16 cellular contexts compared by ENCODE assay signal in the genomic region with DNA sequence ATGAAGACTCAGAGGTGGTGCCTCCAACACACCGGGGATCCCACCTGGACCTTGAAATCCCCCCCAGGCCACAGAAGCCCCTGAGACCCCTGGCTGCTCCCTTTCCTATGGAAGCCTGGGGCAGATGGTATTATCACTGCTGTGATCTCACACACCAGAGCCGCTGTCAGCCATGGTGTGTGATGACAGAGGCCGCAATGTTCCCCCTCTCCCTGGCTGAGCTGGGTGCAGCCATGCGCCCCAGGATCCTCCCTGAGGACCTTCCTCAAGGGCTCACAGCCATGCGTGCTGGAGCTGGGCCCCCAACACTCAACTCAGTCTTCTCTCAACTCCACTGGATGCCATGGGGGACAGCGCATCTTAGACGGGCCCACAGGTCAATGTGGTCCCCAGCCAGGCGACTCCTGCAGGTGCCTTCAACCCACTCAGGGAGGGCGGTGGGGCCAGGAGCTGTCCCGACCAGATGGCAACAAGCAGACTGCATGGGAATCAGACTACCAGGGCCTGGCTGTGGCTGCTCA. TPM values are rescaled to one million over a fixed set of nuclear protein-coding genes. Genes with fewer than 3 reads are reported as not detected.
DNase-seq lines count a peak whose midpoint lies in the region; ATAC-seq and TF ChIP-seq lines count a peak whose summit lies in the region.
"Had no signal": no experiment of that assay in that cellular context is flagged by ENCODE, and none has a peak within 500 bp of the region (broad histone marks: within the 10 kb centered on the region; RNA-seq: fewer than 3 reads in every experiment).

No MANE protein-coding gene starts in this region.

- no peak overlapping the region for H3K4me3 Mint-ChIP-seq in natural killer cell treated with Interleukin-12 subunit alpha and Interleukin-12 subunit beta and Interleukin-15 and Interleukin-18, amount 100 ng/mL, for 72 hours
- H3K4me3 Mint-ChIP-seq: activated CD4-positive, alpha-beta memory T cell treated with anti-CD3 and anti-CD28 coated beads for 36 hours; nephron had no signal

- H3K4ac ChIP-seq in neuronal stem cell (ENCODE audit: low read length): no peak overlapping the region

- H3K4me2 ChIP-seq in neuronal stem cell (ENCODE audit: insufficient read depth, low read length, poor library complexity, severe bottlenecking): no peak overlapping the region

- H2BK120ac ChIP-seq in neuronal stem cell (ENCODE audit: low read depth, low read length): no peak overlapping the region

- H3K36me3 ChIP-seq in RWPE2 (ENCODE audit: low read depth) (no peaks in the 10 kb centered on the region), esophagus muscularis mucosa (peaks cover 0 to 6% (median 3%) of the 10 kb centered on the region in 4 donors), neuronal stem cell (replicated peaks in 1 of 2; ENCODE audit: control insufficient read depth in 2 of 2, insufficient read depth in 2 of 2, low read length in 2 of 2) (no peaks in the 10 kb centered on the region), tibial artery (peaks cover 0 to 8% (median 6%) of the 10 kb centered on the region in 3 donors)

- DNase-seq in RWPE2 (ENCODE audit: low spot score) (peak; percentile 47), esophagus muscularis mucosa (ENCODE audit: extremely low spot score) (no peak), neuronal stem cell (ENCODE audit: low spot score) (no peak), tibial artery (peak in 1 of 2 donors; percentile 65), NCI-H524 (lab: John Stamatoyannopoulos, UW) (no peak)
- no peak for DNase-seq in natural killer cell treated with Interleukin-12 subunit alpha and Interleukin-12 subunit beta and Interleukin-15 and Interleukin-18, amount 100 ng/mL, for 72 hours (ENCODE audit: low spot score)
- DNase-seq: activated CD4-positive, alpha-beta memory T cell treated with anti-CD3 and anti-CD28 coated beads for 36 hours; AML-193; amygdala; Calu3; foreskin fibroblast; NCI-H1436 treated with DMSO at 0.1 percent for 48 hours had no signal

- TF ChIP-seq POLR2A in esophagus muscularis mucosa (IDR thresholded peaks at IDR 0.05; ENCODE audit: low read depth): no peak

- H3K27me3 Mint-ChIP-seq in natural killer cell treated with Interleukin-12 subunit alpha and Interleukin-12 subunit beta and Interleukin-15 and Interleukin-18, amount 100 ng/mL, for 72 hours: no peaks in the 10 kb centered on the region
- H3K27me3 Mint-ChIP-seq: activated CD4-positive, alpha-beta memory T cell treated with anti-CD3 and anti-CD28 coated beads for 36 hours had no signal

- peak overlapping the region; percentile 91 for H2AK5ac ChIP-seq in neuronal stem cell (ENCODE audit: low read depth, low read length)

- H3K9ac ChIP-seq in neuronal stem cell (ENCODE audit: low read depth, low read length, poor library complexity): no peak overlapping the region

- no peaks in the 10 kb centered on the region for H3K4me1 ChIP-seq in RWPE2 (ENCODE audit: insufficient read depth, poor library complexity, severe bottlenecking)
- H3K4me1 ChIP-seq in esophagus muscularis mucosa: peaks cover 30 to 53% (median 43%) of the 10 kb centered on the region in 4 donors
- peaks cover 0 to 14% of the 10 kb centered on the region in 2 donors for H3K4me1 ChIP-seq in neuronal stem cell (ENCODE audit: control insufficient read depth in 2 of 2, insufficient read depth in 1 of 2, low read depth in 1 of 2, low read length in 2 of 2)
- H3K4me1 ChIP-seq in tibial artery: peaks cover 0 to 85% (median 69%) of the 10 kb centered on the region in 4 donors

- H3K79me1 ChIP-seq in neuronal stem cell (ENCODE audit: low read depth, low read length): no peaks in the 10 kb centered on the region

- no peaks in the 10 kb centered on the region for H3K36me3 Mint-ChIP-seq in natural killer cell treated with Interleukin-12 subunit alpha and Interleukin-12 subunit beta and Interleukin-15 and Interleukin-18, amount 100 ng/mL, for 72 hours
- H3K36me3 Mint-ChIP-seq: activated CD4-positive, alpha-beta memory T cell treated with anti-CD3 and anti-CD28 coated beads for 36 hours had no signal

- no peak overlapping the region for H2BK12ac ChIP-seq in neuronal stem cell (ENCODE audit: low read length)

- H3K27ac ChIP-seq in RWPE2 (ENCODE audit: poor library complexity, severe bottlenecking) (no peak overlapping the region), esophagus muscularis mucosa (replicated peaks in 1 of 4) (peak overlapping the region; percentile 72 to 82 (median 76)), neuronal stem cell (replicated peaks; ENCODE audit: low read length) (no peak overlapping the region), tibial artery (peak overlapping the region; percentile 93 to 94)

- H3K23ac ChIP-seq in neuronal stem cell (ENCODE audit: low read depth, low read length, poor library complexity): peak overlapping the region; percentile 86

- intact Hi-C loops in esophagus muscularis mucosa (cut with DNase I) (no loop called here), tibial artery (cut with DNase I; ENCODE audit: low total_unique reads) (loop anchor here (5.0 kb wide), 1 partner anchor 67 kb away; no protein-coding TSS in a partner anchor)

- H2AFZ ChIP-seq in neuronal stem cell (ENCODE audit: low read length): no peak overlapping the region

- H2BK5ac ChIP-seq in neuronal stem cell (ENCODE audit: low read length): peak overlapping the region; percentile 84

- H3K14ac ChIP-seq in neuronal stem cell (ENCODE audit: low read length): no peak overlapping the region

- H4K91ac ChIP-seq in neuronal stem cell (ENCODE audit: low read depth, low read length, poor library complexity): no peak overlapping the region

- H3K27ac Mint-ChIP-seq in natural killer cell treated with Interleukin-12 subunit alpha and Interleukin-12 subunit beta and Interleukin-15 and Interleukin-18, amount 100 ng/mL, for 72 hours: no peak overlapping the region
- H3K27ac Mint-ChIP-seq: activated CD4-positive, alpha-beta memory T cell treated with anti-CD3 and anti-CD28 coated beads for 36 hours; activated T-helper 2 cell treated with anti-CD3 and anti-CD28 coated beads, Interferon-gamma antibody, Interleukin-2, Interleukin-4, amounts not matched to agents 10 μg/mL and 5 μg/mL and 100 μg/mL, durations not matched to agents 14 hours and 24 hours and 36 hours had no signal

- H3K18ac ChIP-seq in neuronal stem cell (ENCODE audit: low read length): peak overlapping the region; percentile 20

- TF ChIP-seq CTCF in RWPE2 (IDR thresholded peaks at IDR 0.05; ENCODE audit: poor library complexity, severe bottlenecking) (no peak), esophagus muscularis mucosa (IDR thresholded peaks at IDR 0.05) (no peak), tibial artery (IDR thresholded peaks at IDR 0.05) (no peak)

- WGBS in esophagus muscularis mucosa: 99% methylated on average over 9 of the region's 10 CpGs
- no CpG with 5 or more reads among the region's 10 CpGs for WGBS in neuronal stem cell (ENCODE audit: extremely low coverage in 2 of 2, insufficient read length in 2 of 2, insufficient replicate concordance in 1 of 2), 2 donors

- no peak for TF ChIP-seq EP300 in esophagus muscularis mucosa (IDR thresholded peaks at IDR 0.05)

- H3K27me3 ChIP-seq in RWPE2 (ENCODE audit: insufficient read depth, poor library complexity, severe bottlenecking) (no peaks in the 10 kb centered on the region), esophagus muscularis mucosa (peaks cover 0 to 7% (median 0%) of the 10 kb centered on the region in 4 donors), neuronal stem cell (ENCODE audit: control insufficient read depth in 3 of 3, insufficient read depth in 3 of 3, low read depth in 1 of 3, low read length in 3 of 3) (peaks cover 0 to 2% (median 0%) of the 10 kb centered on the region in 3 experiments), tibial artery (no peaks in the 10 kb centered on the region)

- H3K4me3 ChIP-seq in RWPE2 (ENCODE audit: severe bottlenecking) (no peak overlapping the region), esophagus muscularis mucosa (no peak overlapping the region), neuronal stem cell (ENCODE audit: low read length in 2 of 2) (no peak overlapping the region), tibial artery (no peak overlapping the region)

- H3K9me3 Mint-ChIP-seq in natural killer cell treated with Interleukin-12 subunit alpha and Interleukin-12 subunit beta and Interleukin-15 and Interleukin-18, amount 100 ng/mL, for 72 hours: no peaks in the 10 kb centered on the region

- no peak overlapping the region for H4K8ac ChIP-seq in neuronal stem cell (ENCODE audit: low read depth, low read length)

- no peak for ATAC-seq in RWPE2 (ENCODE audit: low read depth)
- ATAC-seq in GM18498 (IDR thresholded peaks at IDR 0.05; ENCODE audit: unreplicated experiment): no peak
- ATAC-seq in natural killer cell treated with Interleukin-12 subunit alpha and Interleukin-12 subunit beta and Interleukin-15 and Interleukin-18, amount 100 ng/mL, for 72 hours: no peak

- H3K9me3 ChIP-seq in RWPE2 (ENCODE audit: severe bottlenecking): no peaks in the 10 kb centered on the region
- no peaks in the 10 kb centered on the region for H3K9me3 ChIP-seq in esophagus muscularis mucosa
- H3K9me3 ChIP-seq in neuronal stem cell (replicated peaks in 1 of 2; ENCODE audit: control insufficient read depth in 2 of 2, insufficient read depth in 1 of 2, low read depth in 1 of 2, low read length in 2 of 2): no peaks in the 10 kb centered on the region
- no peaks in the 10 kb centered on the region for H3K9me3 ChIP-seq in tibial artery

- peaks cover 0 to 3% of the 10 kb centered on the region in 2 donors for H3K4me1 Mint-ChIP-seq in natural killer cell treated with Interleukin-12 subunit alpha and Interleukin-12 subunit beta and Interleukin-15 and Interleukin-18, amount 100 ng/mL, for 72 hours (ENCODE audit: low read depth in 2 of 2)

- peak overlapping the region; percentile 46 for H2BK15ac ChIP-seq in neuronal stem cell (ENCODE audit: low read length)

RNA-seq across cellular contexts. Expression of a gene that starts 44.9 kb away (rescaled TPM):
- 10 to 100 TPM in 2 of 4 donors, 1 to 10 TPM in 2; 9.3 to 16.6 (median 12.1) TPM for total RNA-seq in esophagus muscularis mucosa
- polyA plus RNA-seq in neuronal stem cell (2013, experiment 1 of 2): 2.8 TPM
- polyA plus RNA-seq in neuronal stem cell (2013, experiment 2 of 2): 2.6 TPM
- under 1 TPM; 0.36 to 0.45 TPM for total RNA-seq in natural killer cell treated with Interleukin-12 subunit alpha and Interleukin-12 subunit beta and Interleukin-15 and Interleukin-18, amount 100 ng/mL, for 72 hours
- total RNA-seq: Calu3, lung microvascular endothelial cell had no signal

Comparison
In these comparisons a context has a peak if more than half of its experiments do, and no peak if none do; other contexts are left out.
1. H3K27ac ChIP-seq: peak in esophagus muscularis mucosa (4 of 4) and tibial artery (2 of 2); none in RWPE2 (single experiment) and neuronal stem cell (single experiment).
2. RNA of a gene that starts 44.9 kb away (total RNA-seq): 9.3 to 16.6 TPM in esophagus muscularis mucosa; 0.36 to 0.45 TPM in natural killer cell treated with Interleukin-12 subunit alpha and Interleukin-12 subunit beta and Interleukin-15 and Interleukin-18, amount 100 ng/mL, for 72 hours; every median in the first group is over 4 times any median in the second.